Comparison of ENCODE assay signal across 9 cellular contexts in the genomic region with DNA sequence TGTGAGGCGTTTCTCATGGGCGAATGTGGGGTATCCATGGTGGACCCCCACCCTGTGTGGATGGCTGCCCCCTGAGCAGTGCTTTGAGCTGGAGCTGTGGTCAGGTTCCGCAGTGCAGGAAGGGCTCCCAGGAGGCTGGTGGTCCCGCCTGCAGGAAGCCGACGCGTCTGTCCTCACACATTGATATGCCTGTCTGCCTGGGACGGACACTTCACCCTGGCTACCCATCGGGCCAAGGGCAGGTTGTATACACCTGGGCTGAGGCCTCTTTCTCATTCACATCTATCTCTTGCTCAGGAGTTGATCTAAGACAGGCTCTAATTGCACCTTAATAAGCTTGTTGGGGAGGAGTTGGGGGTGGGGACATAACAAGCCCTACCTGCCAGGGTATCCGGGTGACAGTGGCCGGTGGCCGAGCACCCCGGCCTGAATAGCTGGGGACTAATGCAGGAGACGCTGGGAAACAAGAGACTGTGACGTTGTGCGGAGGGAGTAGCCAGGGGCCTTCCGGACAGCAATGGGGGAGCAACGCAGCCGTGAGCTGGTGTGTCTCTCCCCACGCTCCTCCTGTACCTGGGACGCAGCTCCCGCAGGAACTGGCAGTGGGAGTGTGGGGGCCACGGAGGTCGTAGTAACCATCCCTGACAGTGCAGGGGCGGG. TPM values are rescaled to one million over a fixed set of nuclear protein-coding genes. Genes with fewer than 3 reads are reported as not detected.
A peak's percentile ranks its signal among the peaks of the same experiment; 100 is the strongest.
DNase-seq lines count a peak whose midpoint lies in the region.
"Had no signal": no experiment of that assay in that cellular context is flagged by ENCODE, and none has a peak within 500 bp of the region (broad histone marks: within the 10 kb centered on the region; RNA-seq: fewer than 3 reads in every experiment).

No MANE protein-coding gene starts in this region.

- peaks cover 4% of the 10 kb centered on the region for H3K4me1 Mint-ChIP-seq in activated CD4-positive, alpha-beta memory T cell treated with anti-CD3 and anti-CD28 coated beads for 36 hours (ENCODE audit: low read depth)

- CTCF ChIA-PET in activated CD4-positive, alpha-beta memory T cell treated with anti-CD3 and anti-CD28 coated beads for 36 hours (lab: Charles Lee): no interaction called here

- DNase-seq in SHP77 (lab: John Stamatoyannopoulos, UW) (peak; percentile 14 to 30), SHP77 treated with DMSO at 0.1 percent for 48 hours (lab: John Stamatoyannopoulos, UW) (no peak), hypothalamus (lab: John Stamatoyannopoulos, UW) (peak in 34 of 51 donors; percentile 29 to 86 (median 60)), NCI-H345 (lab: John Stamatoyannopoulos, UW) (no peak), kidney glomerular epithelial cell (lab: John Stamatoyannopoulos, UW) (no peak)
- DNase-seq in activated CD4-positive, alpha-beta memory T cell treated with anti-CD3 and anti-CD28 coated beads for 36 hours: peak; percentile 37
- no peak for DNase-seq in activated CD4-positive, alpha-beta T cell treated with anti-CD3 and anti-CD28 coated beads for 4 hours

- H3K36me3 Mint-ChIP-seq in activated CD4-positive, alpha-beta memory T cell treated with anti-CD3 and anti-CD28 coated beads for 36 hours: peaks cover 17% of the 10 kb centered on the region

- POLR2A ChIA-PET in activated CD4-positive, alpha-beta memory T cell treated with anti-CD3 and anti-CD28 coated beads for 36 hours (lab: Charles Lee): no interaction called here

- no peaks in the 10 kb centered on the region for H3K27me3 Mint-ChIP-seq in activated CD4-positive, alpha-beta memory T cell treated with anti-CD3 and anti-CD28 coated beads for 36 hours

- no peaks in the 10 kb centered on the region for H3K9me3 Mint-ChIP-seq in activated CD4-positive, alpha-beta memory T cell treated with anti-CD3 and anti-CD28 coated beads for 36 hours

- peak overlapping the region; percentile 38 for H3K27ac ChIP-seq in temporal lobe (ENCODE audit: low read depth, low read length)
- H3K27ac ChIP-seq: C4-2B had no signal

- peak overlapping the region; percentile 34 for H3K4me3 Mint-ChIP-seq in activated CD4-positive, alpha-beta memory T cell treated with anti-CD3 and anti-CD28 coated beads for 36 hours

- intact Hi-C loops in activated CD4-positive, alpha-beta memory T cell treated with anti-CD3 and anti-CD28 coated beads for 36 hours (cut with micrococcal nuclease): no loop called here

- H3K27ac Mint-ChIP-seq in activated CD4-positive, alpha-beta memory T cell treated with anti-CD3 and anti-CD28 coated beads for 36 hours: peak overlapping the region; percentile 57

RNA-seq across cellular contexts. Expression of gene PDXK, which starts 21.7 kb away (rescaled TPM):
- total RNA-seq in activated CD4-positive, alpha-beta memory T cell treated with anti-CD3 and anti-CD28 coated beads for 36 hours: 100 to 1,000 TPM; 126 to 131 TPM
- total RNA-seq in temporal lobe: 38.6 TPM

RNA-seq across cellular contexts. Expression of gene CSTB, which starts 35.5 kb away (rescaled TPM):
- 10 to 100 TPM; 40.1 to 42.3 TPM for total RNA-seq in activated CD4-positive, alpha-beta memory T cell treated with anti-CD3 and anti-CD28 coated beads for 36 hours
- 5.7 TPM for total RNA-seq in temporal lobe

RNA-seq across cellular contexts. Expression of gene RRP1, which starts 48.8 kb away (rescaled TPM):
- total RNA-seq in activated CD4-positive, alpha-beta memory T cell treated with anti-CD3 and anti-CD28 coated beads for 36 hours: 10 to 100 TPM; 42.7 to 47.8 TPM
- total RNA-seq in temporal lobe: 12.3 TPM

Comparison
In these comparisons a context has a peak if more than half of its experiments do, and no peak if none do; other contexts are left out.
1. DNase-seq: peak in SHP77 (2 of 2), activated CD4-positive, alpha-beta memory T cell treated with anti-CD3 and anti-CD28 coated beads for 36 hours (single experiment) and hypothalamus (34 of 51); none in SHP77 treated with DMSO at 0.1 percent for 48 hours (single experiment), NCI-H345 (single experiment), activated CD4-positive, alpha-beta T cell treated with anti-CD3 and anti-CD28 coated beads for 4 hours (0 of 2) and kidney glomerular epithelial cell (single experiment).